20 cellular contexts compared by ENCODE assay signal in genomic region chr9:4417578-4418325, GRCh38.
DNase-seq lines count a peak whose midpoint lies in the region; TF ChIP-seq lines count a peak whose summit lies in the region.
"Had no signal": no experiment of that assay in that cellular context is flagged by ENCODE, and none has a peak within 500 bp of the region (broad histone marks: within the 10 kb centered on the region; RNA-seq: fewer than 3 reads in every experiment).

No MANE protein-coding gene starts in this region.

- H3K4me3 Mint-ChIP-seq in HFFc6 = no peak overlapping the region
- H3K4me3 Mint-ChIP-seq in activated CD4-positive, alpha-beta T cell treated with anti-CD3 and anti-CD28 coated beads, Interleukin-2, amount 10 ng/mL, durations not matched to agents 7 days and 5 days = no peak overlapping the region

- no peaks in the 10 kb centered on the region for H3K9me3 Mint-ChIP-seq in HFFc6
- no peaks in the 10 kb centered on the region for H3K9me3 Mint-ChIP-seq in activated CD4-positive, alpha-beta T cell treated with anti-CD3 and anti-CD28 coated beads, Interleukin-2, amount 10 ng/mL, durations not matched to agents 7 days and 5 days

- no peak overlapping the region for H3K4me3 ChIP-seq in choroid plexus epithelial cell (ENCODE audit: low read depth, low read length)
- H3K4me3 ChIP-seq: esophagus muscularis mucosa, K562, left ventricle myocardium inferior, Peyer's patch had no signal

- POLR2A ChIA-PET in activated CD4-positive, alpha-beta T cell treated with anti-CD3 and anti-CD28 coated beads, Interleukin-2, amount 10 ng/mL, durations not matched to agents 7 days and 5 days (lab: Charles Lee) = no interaction called here

- DNase-seq in AG08395 (ENCODE audit: low spot score) = peak; percentile 32
- peak; percentile 9 for DNase-seq in HFFc6
- peak; percentile 80 for DNase-seq in choroid plexus epithelial cell (ENCODE audit: low read depth)
- DNase-seq in kidney glomerular epithelial cell (lab: John Stamatoyannopoulos, UW) = peak; percentile 50
- DNase-seq in OCI-M2 (lab: John Stamatoyannopoulos, UW; ENCODE audit: unreplicated experiment) = no peak
- DNase-seq in inferior parietal cortex (ENCODE audit: extremely low spot score) = no peak
- no peak for DNase-seq in NCI-H69 (lab: John Stamatoyannopoulos, UW)
- DNase-seq in activated CD4-positive, alpha-beta T cell treated with anti-CD3 and anti-CD28 coated beads, Interleukin-2, amount 10 ng/mL, durations not matched to agents 7 days and 5 days = no peak
- DNase-seq: ACHN; activated CD4-positive, alpha-beta T cell treated with anti-CD3 and anti-CD28 coated beads for 48 hours; activated CD8-positive, alpha-beta memory T cell treated with anti-CD3 and anti-CD28 coated beads, Interleukin-2, amount 50 U/mL, for 48 hours; left ventricle myocardium inferior; NCI-H1048; NCI-H2029 treated with DMSO at 0.1 percent for 48 hours; NCI-H774; Peyer's patch; stimulated activated CD4-positive, alpha-beta T cell treated with anti-CD3 and anti-CD28 coated beads, Interleukin-2, amount 100 ng/mL, for 48 hours; substantia nigra had no signal

- H3K27me3 Mint-ChIP-seq in HFFc6 (ENCODE audit: insufficient read depth) = peaks cover 7% of the 10 kb centered on the region
- no peaks in the 10 kb centered on the region for H3K27me3 Mint-ChIP-seq in activated CD4-positive, alpha-beta T cell treated with anti-CD3 and anti-CD28 coated beads, Interleukin-2, amount 10 ng/mL, durations not matched to agents 7 days and 5 days

- CTCF ChIA-PET in activated CD4-positive, alpha-beta T cell treated with anti-CD3 and anti-CD28 coated beads, Interleukin-2, amount 10 ng/mL, durations not matched to agents 7 days and 5 days (lab: Charles Lee) = interaction anchor here (0.5 kb wide), 1 partner anchor 240 kb away, joined by 4 read pairs; no protein-coding TSS in a partner anchor

- no peak overlapping the region for H3K27ac Mint-ChIP-seq in HFFc6
- H3K27ac Mint-ChIP-seq in activated CD4-positive, alpha-beta T cell treated with anti-CD3 and anti-CD28 coated beads, Interleukin-2, amount 10 ng/mL, durations not matched to agents 7 days and 5 days = no peak overlapping the region

- H3K4me1 Mint-ChIP-seq in HFFc6 (ENCODE audit: low read depth) = peaks cover 8% of the 10 kb centered on the region; the same call in 1 of the 2 replicates
- H3K4me1 Mint-ChIP-seq in activated CD4-positive, alpha-beta T cell treated with anti-CD3 and anti-CD28 coated beads, Interleukin-2, amount 10 ng/mL, durations not matched to agents 7 days and 5 days = peaks cover 5% of the 10 kb centered on the region

- no peak for TF ChIP-seq CTCF in HFFc6 (IDR thresholded peaks at IDR 0.05)
- no peak for TF ChIP-seq CTCF in choroid plexus epithelial cell (conservative IDR thresholded peaks at IDR 0.05; ENCODE audit: low read depth, low read length)

- no peaks in the 10 kb centered on the region for H3K36me3 Mint-ChIP-seq in HFFc6 (ENCODE audit: low read depth)
- no peaks in the 10 kb centered on the region for H3K36me3 Mint-ChIP-seq in activated CD4-positive, alpha-beta T cell treated with anti-CD3 and anti-CD28 coated beads, Interleukin-2, amount 10 ng/mL, durations not matched to agents 7 days and 5 days (ENCODE audit: low read depth)

Comparison
In these comparisons a context has a peak if more than half of its experiments do, and no peak if none do; other contexts are left out.
1. DNase-seq: peak in AG08395 (single experiment), HFFc6 (single experiment), choroid plexus epithelial cell (single experiment) and kidney glomerular epithelial cell (single experiment); none in OCI-M2 (single experiment), inferior parietal cortex (single experiment), NCI-H69 (single experiment) and activated CD4-positive, alpha-beta T cell treated with anti-CD3 and anti-CD28 coated beads, Interleukin-2, amount 10 ng/mL, durations not matched to agents 7 days and 5 days (single experiment).